Comparison of ENCODE assay signal across 8 cellular contexts in genomic region chr11:33857924-33858323, GRCh38. TPM values are rescaled to one million over a fixed set of nuclear protein-coding genes. Genes with fewer than 3 reads are reported as not detected.
A peak's percentile ranks its signal among the peaks of the same experiment; 100 is the strongest.
DNase-seq lines count a peak whose midpoint lies in the region; FAIRE-seq and TF ChIP-seq lines count a peak whose summit lies in the region.

No MANE protein-coding gene starts in this region.

- H3K9ac ChIP-seq in astrocyte (ENCODE audit: low read length), result no peak overlapping the region

- H3K9me3 ChIP-seq in astrocyte (ENCODE audit: insufficient read depth, low read depth, low read length), result no peaks in the 10 kb centered on the region

- no peak overlapping the region for H3K27ac Mint-ChIP-seq in astrocyte (ENCODE audit: unreplicated experiment)

- H3K27me3 ChIP-seq in astrocyte (ENCODE audit: insufficient read depth, low read length), result peaks cover 23% of the 10 kb centered on the region

- DNase-seq in DMS 273 (lab: John Stamatoyannopoulos, UW; ENCODE audit: unreplicated experiment) (peak; percentile 85), HCEC 1CT (peak; percentile 39), NCI-H146 (lab: John Stamatoyannopoulos, UW) (peak; percentile 25), T-helper 22 cell (ENCODE audit: low read depth) (peak; percentile 9), astrocyte (ENCODE audit: low read depth) (peak; percentile 27), hypothalamus (lab: John Stamatoyannopoulos, UW) (peak in 40 of 51 donors; percentile 14 to 75 (median 46)), smooth muscle cell of the brain vasculature (ENCODE audit: low read depth, low spot score) (peak; percentile 65), mesenteric fat pad (ENCODE audit: low spot score) (no peak)

- H3K36me3 ChIP-seq in astrocyte (ENCODE audit: insufficient read depth, low read length), result no peaks in the 10 kb centered on the region

- H3K36me3 Mint-ChIP-seq in astrocyte (ENCODE audit: low read depth, unreplicated experiment), result no peaks in the 10 kb centered on the region

- H3K4me1 Mint-ChIP-seq in astrocyte (ENCODE audit: low read depth, unreplicated experiment), result no peaks in the 10 kb centered on the region

- no peaks in the 10 kb centered on the region for H4K20me1 ChIP-seq in astrocyte (ENCODE audit: insufficient read depth, low read length)

- no peak overlapping the region for H2AFZ ChIP-seq in astrocyte (ENCODE audit: low read depth, low read length)

- no peak for FAIRE-seq in astrocyte (lab: Jason Lieb, UNC)

- H3K4me2 ChIP-seq in astrocyte (ENCODE audit: low read length), result no peak overlapping the region

- H3K4me1 ChIP-seq in astrocyte (ENCODE audit: insufficient read depth, low read length), result no peaks in the 10 kb centered on the region

- no peak overlapping the region for H3K4me3 Mint-ChIP-seq in astrocyte (ENCODE audit: unreplicated experiment)

- H3K4me3 ChIP-seq in astrocyte (ENCODE audit: insufficient read depth, low read depth, low read length), result no peak overlapping the region

- H3K27me3 Mint-ChIP-seq in astrocyte (ENCODE audit: low read depth, unreplicated experiment), result peaks cover 71% of the 10 kb centered on the region

- no peaks in the 10 kb centered on the region for H3K9me3 Mint-ChIP-seq in astrocyte (ENCODE audit: unreplicated experiment)

- peak; percentile 95 for TF ChIP-seq CTCF in astrocyte (IDR thresholded peaks at IDR 0.05; ENCODE audit: insufficient read depth, low read depth, low read length)

- H3K27ac ChIP-seq in astrocyte (ENCODE audit: low read depth, low read length), result no peak overlapping the region

- H3K79me2 ChIP-seq in astrocyte (ENCODE audit: insufficient read depth, low read length), result no peaks in the 10 kb centered on the region

RNA-seq across cellular contexts. Expression of gene LMO2, which starts 34.0 kb away (rescaled TPM):
- total RNA-seq in astrocyte (0.67 and 1.8 TPM in 2 replicates), mesenteric fat pad (27.3 TPM)

Comparison
In these comparisons a context has a peak if more than half of its experiments do, and no peak if none do; other contexts are left out.
1. RNA of gene LMO2, which starts 34.0 kb away (total RNA-seq): 27.3 TPM in mesenteric fat pad (single experiment); 0.67 to 1.8 TPM in astrocyte; every median in the first group is over 10 times any median in the second.